Comparison of ENCODE assay signal across 22 cellular contexts in the genomic region with DNA sequence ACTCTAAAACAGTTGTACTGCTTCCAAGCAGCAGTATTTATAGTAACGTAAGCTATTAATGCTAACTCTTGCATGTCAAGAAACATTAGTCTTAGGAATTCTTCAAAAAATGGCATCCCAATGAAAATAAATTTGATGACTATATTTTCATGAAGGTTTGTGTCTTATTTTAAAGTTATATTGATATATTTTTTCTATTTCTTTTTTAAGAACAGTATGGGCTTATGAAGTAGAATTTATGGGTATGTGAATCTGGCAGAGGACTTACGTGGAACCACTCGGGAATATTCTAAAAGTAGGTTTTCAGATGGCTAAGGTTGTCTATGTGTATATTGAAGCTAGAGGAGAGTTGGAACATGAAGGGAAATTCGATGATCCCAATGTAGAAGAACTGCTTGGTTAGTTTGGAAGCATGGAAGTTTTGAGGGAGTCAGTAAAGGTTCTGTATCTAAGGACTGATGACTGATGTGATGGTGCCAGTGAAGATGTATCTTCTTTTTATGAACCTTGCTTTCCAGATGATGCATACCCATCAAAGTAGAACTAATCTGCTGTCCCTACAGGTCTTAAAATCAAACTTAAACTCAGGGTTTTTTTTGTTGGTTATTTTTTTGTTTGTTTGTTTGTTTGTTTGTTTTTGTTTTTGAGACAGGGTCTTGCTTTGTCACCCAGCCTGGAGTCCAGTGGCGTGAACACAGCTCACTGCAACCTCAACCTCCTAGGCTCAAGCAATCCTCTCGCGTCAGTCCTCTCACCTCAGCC. TPM values are rescaled to one million over a fixed set of nuclear protein-coding genes. Genes with fewer than 3 reads are reported as not detected.
DNase-seq lines count a peak whose midpoint lies in the region; ATAC-seq and TF ChIP-seq lines count a peak whose summit lies in the region.
"Had no signal": no experiment of that assay in that cellular context is flagged by ENCODE, and none has a peak within 500 bp of the region (broad histone marks: within the 10 kb centered on the region; RNA-seq: fewer than 3 reads in every experiment).

No MANE protein-coding gene starts in this region.

- intact Hi-C loops in tibial artery (cut with DNase I; ENCODE audit: low total_unique reads), result no loop called here

- no peak overlapping the region for H3K9ac ChIP-seq in endodermal cell (ENCODE audit: extremely low read depth, low read length, poor library complexity, severe bottlenecking)
- H3K9ac ChIP-seq: BLaER1 treated with 17β-estradiol and CSF1 and Interleukin-3, amounts not matched to agents 10 nM and 100 nM had no signal

- H3K9me3 Mint-ChIP-seq in activated T-cell treated with anti-CD3 and anti-CD28 coated beads, Interleukin-2, amount 50 U/mL, for 72 hours, result no peaks in the 10 kb centered on the region
- H3K9me3 Mint-ChIP-seq in endothelial cell (ENCODE audit: unreplicated experiment) (no peaks in the 10 kb centered on the region), endodermal cell (no peaks in the 10 kb centered on the region)
- H3K9me3 Mint-ChIP-seq: CD14-positive monocyte; CD4-positive, alpha-beta T cell; GM23338; H9 had no signal

- no peak overlapping the region for H3K4me3 ChIP-seq in endodermal cell (ENCODE audit: low read length)
- H3K4me3 ChIP-seq in tibial artery, result no peak overlapping the region
- H3K4me3 ChIP-seq: A549; BLaER1 treated with 17β-estradiol and CSF1 and Interleukin-3, amounts not matched to agents 10 nM and 100 nM; GM23338 had no signal

- WGBS in endodermal cell (ENCODE audit: insufficient coverage in 1 of 2, insufficient read length in 1 of 2), 2 experiments, result 96 to 97% methylated on average over 7 of the region's 7 CpGs

- no peak overlapping the region for H3K27ac ChIP-seq in endodermal cell (ENCODE audit: low read depth, low read length)
- H3K27ac ChIP-seq in tibial artery, result peak overlapping the region in 1 of 2 donors; percentile 36
- H3K27ac ChIP-seq: A549; BLaER1 treated with 17β-estradiol and CSF1 and Interleukin-3, amounts not matched to agents 10 nM and 100 nM had no signal

- TF ChIP-seq CTCF in endothelial cell (IDR thresholded peaks at IDR 0.05; ENCODE audit: unreplicated experiment) (no peak), endodermal cell (conservative IDR thresholded peaks at IDR 0.05) (no peak), tibial artery (IDR thresholded peaks at IDR 0.05) (no peak)

- H3K27ac Mint-ChIP-seq in activated T-cell treated with anti-CD3 and anti-CD28 coated beads, Interleukin-2, amount 50 U/mL, for 72 hours, result peak overlapping the region; percentile 7
- H3K27ac Mint-ChIP-seq in endothelial cell (ENCODE audit: unreplicated experiment) (no peak overlapping the region), endodermal cell (no peak overlapping the region)
- H3K27ac Mint-ChIP-seq: CD14-positive monocyte; CD4-positive, alpha-beta T cell; GM23338; H9 had no signal

- no peaks in the 10 kb centered on the region for H3K27me3 Mint-ChIP-seq in activated T-cell treated with anti-CD3 and anti-CD28 coated beads, Interleukin-2, amount 50 U/mL, for 72 hours (ENCODE audit: low read depth)
- no peaks in the 10 kb centered on the region for H3K27me3 Mint-ChIP-seq in endothelial cell (ENCODE audit: unreplicated experiment)
- H3K27me3 Mint-ChIP-seq in endodermal cell (ENCODE audit: insufficient read depth), result no peaks in the 10 kb centered on the region
- H3K27me3 Mint-ChIP-seq: CD4-positive, alpha-beta T cell had no signal

- H3K4me3 Mint-ChIP-seq in activated T-cell treated with anti-CD3 and anti-CD28 coated beads, Interleukin-2, amount 50 U/mL, for 72 hours, result no peak overlapping the region
- H3K4me3 Mint-ChIP-seq in endothelial cell (ENCODE audit: unreplicated experiment) (peak overlapping the region; percentile 15), endodermal cell (no peak overlapping the region)
- H3K4me3 Mint-ChIP-seq: CD14-positive monocyte; CD4-positive, alpha-beta T cell; GM23338; H9 had no signal

- no peaks in the 10 kb centered on the region for H3K4me1 Mint-ChIP-seq in activated T-cell treated with anti-CD3 and anti-CD28 coated beads, Interleukin-2, amount 50 U/mL, for 72 hours (ENCODE audit: low read depth)
- H3K4me1 Mint-ChIP-seq in endothelial cell (ENCODE audit: unreplicated experiment) (peaks cover 10% of the 10 kb centered on the region), endodermal cell (peaks cover 11% of the 10 kb centered on the region)
- H3K4me1 Mint-ChIP-seq: CD14-positive monocyte had no signal

- H3K4me1 ChIP-seq in endodermal cell (ENCODE audit: control insufficient read depth, insufficient read depth, low read length) (no peaks in the 10 kb centered on the region), tibial artery (peaks cover 0 to 34% (median 7%) of the 10 kb centered on the region in 4 donors)
- H3K4me1 ChIP-seq: BE2C; BLaER1 treated with 17β-estradiol and CSF1 and Interleukin-3, amounts not matched to agents 10 nM and 100 nM had no signal

- no peaks in the 10 kb centered on the region for H3K27me3 ChIP-seq in endodermal cell (ENCODE audit: control insufficient read depth, insufficient read depth, low read length, poor library complexity, severe bottlenecking)
- H3K27me3 ChIP-seq in tibial artery, result no peaks in the 10 kb centered on the region
- H3K27me3 ChIP-seq: BE2C; BLaER1 treated with 17β-estradiol and CSF1 and Interleukin-3, amounts not matched to agents 10 nM and 100 nM had no signal

- H3K36me3 ChIP-seq in endodermal cell (ENCODE audit: control insufficient read depth, insufficient read depth, low read length) (peaks cover 95% of the 10 kb centered on the region), tibial artery (peaks cover 35 to 74% (median 40%) of the 10 kb centered on the region in 3 donors)

- H3K9me3 ChIP-seq in endodermal cell (ENCODE audit: control insufficient read depth, low read length) (no peaks in the 10 kb centered on the region), tibial artery (no peaks in the 10 kb centered on the region)
- H3K9me3 ChIP-seq: A549; BE2C; BLaER1 treated with 17β-estradiol and CSF1 and Interleukin-3, amounts not matched to agents 10 nM and 100 nM had no signal

- peaks cover 4 to 16% of the 10 kb centered on the region in 2 donors for H3K36me3 Mint-ChIP-seq in activated T-cell treated with anti-CD3 and anti-CD28 coated beads, Interleukin-2, amount 50 U/mL, for 72 hours (ENCODE audit: insufficient read depth in 2 of 2)
- H3K36me3 Mint-ChIP-seq in endothelial cell (ENCODE audit: low read depth, unreplicated experiment) (peaks cover 30% of the 10 kb centered on the region), endodermal cell (ENCODE audit: low read depth) (peaks cover 56% of the 10 kb centered on the region)

- ATAC-seq in activated T-cell treated with anti-CD3 and anti-CD28 coated beads, Interleukin-2, amount 50 U/mL, for 72 hours (replicated peaks in 1 of 2), result no peak
- ATAC-seq: A549, GM23338, HCT116 had no signal

- no peak for DNase-seq in activated T-cell treated with anti-CD3 and anti-CD28 coated beads, Interleukin-2, amount 50 U/mL, for 72 hours
- no peak for DNase-seq in activated T-cell treated with anti-CD3 and anti-CD28 coated beads, Interleukin-2, amount 50 U/mL, for 48 hours
- DNase-seq in SK-N-DZ (ENCODE audit: low spot score), result peak; percentile 92
- no peak for DNase-seq in endothelial cell (ENCODE audit: low spot score)
- no peak for DNase-seq in endodermal cell
- DNase-seq in tibial artery, result no peak
- DNase-seq: 8988T; ACHN; AML-193; BE2C; Calu3; CD4-positive, alpha-beta T cell; COR-L47; DMS53; DMS79 treated with DMSO at 0.1 percent for 48 hours; GF-D8; H9 had no signal

RNA-seq across cellular contexts. Expression of a gene that starts 39.5 kb away (rescaled TPM):
- total RNA-seq in activated T-cell treated with anti-CD3 and anti-CD28 coated beads, Interleukin-2, amount 50 U/mL, for 72 hours, result 10 to 100 TPM; 55.8 to 56.0 TPM
- polyA plus RNA-seq in SK-N-DZ (2014; cell fraction: cytosol; rRNA removed), result 5,002 and 5,638 TPM in 2 replicates
- 4,616 and 5,818 TPM in 2 replicates for polyA plus RNA-seq in SK-N-DZ (2014; cell fraction: nucleus; rRNA removed)
- total RNA-seq in endothelial cell (ENCODE audit: unreplicated experiment) (100 TPM), endodermal cell (100 to 1,000 TPM; 116 to 126 TPM)
- polyA plus RNA-seq in endodermal cell (2013, experiment 1 of 2), result 109 TPM
- polyA plus RNA-seq in endodermal cell (2013, experiment 2 of 2), result 105 TPM
